In the genomic region with DNA sequence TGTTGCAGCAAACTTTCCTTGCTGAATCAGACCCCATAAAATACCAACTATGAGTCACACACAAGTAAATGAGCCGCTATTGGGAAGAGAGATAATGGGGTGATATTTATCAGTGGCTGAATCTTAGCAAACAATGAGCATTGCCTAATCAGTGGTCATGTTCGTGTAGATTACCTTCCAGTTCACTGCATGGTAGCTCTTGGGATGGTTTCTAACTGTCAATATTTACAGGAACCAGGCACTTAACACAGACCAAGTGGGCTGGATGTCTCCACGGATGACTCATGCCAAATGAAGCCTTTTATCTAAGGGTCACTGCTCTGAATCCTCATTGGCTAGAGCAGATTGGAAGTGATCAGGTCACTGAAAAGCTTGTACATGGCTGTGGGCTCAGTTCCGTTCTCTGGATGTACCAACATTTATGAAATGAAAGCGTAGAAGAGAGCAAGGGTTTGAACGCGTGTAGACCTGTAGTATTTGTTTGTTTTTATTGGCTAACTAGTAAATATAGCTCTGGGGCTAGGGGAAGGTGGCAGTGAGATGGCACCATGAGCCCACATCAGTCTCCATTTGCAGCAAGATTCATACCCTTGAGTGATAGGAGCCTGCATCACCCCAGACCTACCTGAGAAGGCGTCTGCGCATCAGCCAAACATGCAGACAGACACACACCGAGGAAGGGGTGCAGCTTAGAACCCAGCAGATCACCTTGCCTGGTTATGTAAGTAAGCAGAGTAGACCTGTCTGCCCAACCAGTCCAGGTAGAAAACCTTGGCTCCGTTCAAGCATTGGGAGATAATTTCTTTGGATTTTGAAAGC, we compare ENCODE assay signal across 1 cellular context.
TF ChIP-seq lines count a peak whose summit lies in the region.

No MANE protein-coding gene starts in this region.

TF ChIP-seq in HepG2, 621 proteins besides CTCF, POLR2A, EP300 and RAD21 (continued from another document):
- TF ChIP-seq ZBTB42 (CRISPR knock-in tag; IDR thresholded peaks at IDR 0.05) (0 out of 2 replicates have a peak, but pooled peaks have one; percentile 46), ZNF776 (CRISPR knock-in tag; IDR thresholded peaks at IDR 0.05) (no peak), KDM3A (CRISPR knock-in tag; IDR thresholded peaks at IDR 0.05; ENCODE audit: low read depth) (peak; percentile 73), ZNF331 (CRISPR knock-in tag; IDR thresholded peaks at IDR 0.05) (peak; percentile 89; the same call in 1 of the 2 replicates), ZNF451 (CRISPR knock-in tag; IDR thresholded peaks at IDR 0.05) (0 out of 2 replicates have a peak, but pooled peaks have one; percentile 80), SATB2 (CRISPR knock-in tag; IDR thresholded peaks at IDR 0.05) (peak; percentile 99), ZNF781 (CRISPR knock-in tag; IDR thresholded peaks at IDR 0.05; ENCODE audit: borderline replicate concordance, not compliant biosample characterization) (no peak)
- TF ChIP-seq, protein P1, sequence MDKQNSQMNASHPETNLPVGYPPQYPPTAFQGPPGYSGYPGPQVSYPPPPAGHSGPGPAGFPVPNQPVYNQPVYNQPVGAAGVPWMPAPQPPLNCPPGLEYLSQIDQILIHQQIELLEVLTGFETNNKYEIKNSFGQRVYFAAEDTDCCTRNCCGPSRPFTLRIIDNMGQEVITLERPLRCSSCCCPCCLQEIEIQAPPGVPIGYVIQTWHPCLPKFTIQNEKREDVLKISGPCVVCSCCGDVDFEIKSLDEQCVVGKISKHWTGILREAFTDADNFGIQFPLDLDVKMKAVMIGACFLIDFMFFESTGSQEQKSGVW (CRISPR knock-in tag; IDR thresholded peaks at IDR 0.05; ENCODE audit: borderline replicate concordance): no peak; the same call in 1 of the 2 replicates
